In the genomic region with DNA sequence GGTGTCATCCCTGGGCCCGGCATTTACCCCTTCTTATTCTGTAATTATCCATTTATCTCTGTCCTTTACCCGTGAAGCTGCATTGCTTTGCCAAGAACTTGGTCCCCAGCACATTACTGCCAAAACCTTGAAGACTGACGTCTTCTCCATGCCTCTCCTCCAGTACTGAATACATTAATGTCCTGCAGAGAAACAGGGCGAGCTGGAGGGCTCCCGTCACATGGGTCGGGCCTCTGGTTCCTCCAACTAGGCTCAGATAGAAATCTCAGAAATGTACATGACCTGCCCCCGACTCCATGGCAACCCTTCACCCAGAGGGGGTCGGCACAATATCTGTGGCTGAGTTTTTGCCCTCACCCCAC, we compare ENCODE assay signal across 9 cellular contexts. TPM values are rescaled to one million over a fixed set of nuclear protein-coding genes. Genes with fewer than 3 reads are reported as not detected.
A peak's percentile ranks its signal among the peaks of the same experiment; 100 is the strongest.
DNase-seq lines count a peak whose midpoint lies in the region; ATAC-seq, FAIRE-seq and TF ChIP-seq lines count a peak whose summit lies in the region.
"Had no signal": no experiment of that assay in that cellular context is flagged by ENCODE, and none has a peak within 500 bp of the region (broad histone marks: within the 10 kb centered on the region; RNA-seq: fewer than 3 reads in every experiment).

No MANE protein-coding gene starts in this region.

- no peak overlapping the region for H2BK5ac ChIP-seq in mesenchymal stem cell (ENCODE audit: low read depth, low read length, poor library complexity, severe bottlenecking)

- no peak overlapping the region for H4K8ac ChIP-seq in mesenchymal stem cell (ENCODE audit: low read length)

- H3K36me3 Mint-ChIP-seq in activated T-cell treated with anti-CD3 and anti-CD28 coated beads, Interleukin-2, amount 50 U/mL, for 4 hours (ENCODE audit: insufficient read depth): peaks cover 25% of the 10 kb centered on the region

- WGBS in mesenchymal stem cell: 26% methylated on average over 8 of the region's 8 CpGs

- no peaks in the 10 kb centered on the region for H3K79me1 ChIP-seq in mesenchymal stem cell (replicated peaks; ENCODE audit: low read length, poor library complexity, severe bottlenecking)

- intact Hi-C loops in upper lobe of right lung (cut with DNase I): no loop called here

- DNase-seq in activated T-cell treated with anti-CD3 and anti-CD28 coated beads, Interleukin-2, amount 50 U/mL, for 4 hours: no peak
- DNase-seq in activated T-cell treated with anti-CD3 and anti-CD28 coated beads, Interleukin-2, amount 50 U/mL, for 48 hours: no peak
- DNase-seq in bronchial epithelial cell (ENCODE audit: low read depth) (no peak), mesenchymal stem cell (no peak), upper lobe of right lung (no peak), UCSD-AML1 (lab: John Stamatoyannopoulos, UW; ENCODE audit: unreplicated experiment) (no peak)
- DNase-seq: KBM-7 had no signal

- H3K4ac ChIP-seq in mesenchymal stem cell (ENCODE audit: low read depth in 1 of 2, low read length in 2 of 2): no peak overlapping the region

- no peak overlapping the region for H4K91ac ChIP-seq in mesenchymal stem cell (ENCODE audit: low read length)

- no peaks in the 10 kb centered on the region for H3K9me3 Mint-ChIP-seq in activated T-cell treated with anti-CD3 and anti-CD28 coated beads, Interleukin-2, amount 50 U/mL, for 4 hours

- H2AFZ ChIP-seq in mesenchymal stem cell (ENCODE audit: low read depth, low read length): peak overlapping the region; percentile 72

- H3K27me3 Mint-ChIP-seq in activated T-cell treated with anti-CD3 and anti-CD28 coated beads, Interleukin-2, amount 50 U/mL, for 4 hours (ENCODE audit: low read depth): peaks cover 2% of the 10 kb centered on the region

- H2BK12ac ChIP-seq in mesenchymal stem cell (ENCODE audit: low read length in 2 of 2): no peak overlapping the region

- peak overlapping the region; percentile 78 for H3K9ac ChIP-seq in mesenchymal stem cell (ENCODE audit: low read length)

- H2AK5ac ChIP-seq in mesenchymal stem cell (ENCODE audit: low read length, severe bottlenecking): no peak overlapping the region

- no peak overlapping the region for H2BK15ac ChIP-seq in mesenchymal stem cell (ENCODE audit: low read depth, poor library complexity, severe bottlenecking)

- no peak overlapping the region for H2BK120ac ChIP-seq in mesenchymal stem cell (ENCODE audit: low read depth, low read length)

- H3K4me3 Mint-ChIP-seq in activated T-cell treated with anti-CD3 and anti-CD28 coated beads, Interleukin-2, amount 50 U/mL, for 4 hours: peak overlapping the region; percentile 64

- H3K27ac ChIP-seq in mesenchymal stem cell (ENCODE audit: low read length, poor library complexity, severe bottlenecking) (no peak overlapping the region), upper lobe of right lung (no peak overlapping the region)

- no peak overlapping the region for H3K14ac ChIP-seq in mesenchymal stem cell (ENCODE audit: low read length in 2 of 2)

- H3K9me3 ChIP-seq in mesenchymal stem cell (ENCODE audit: control insufficient read depth, low read length) (no peaks in the 10 kb centered on the region), upper lobe of right lung (no peaks in the 10 kb centered on the region)

- no peak overlapping the region for H3K18ac ChIP-seq in mesenchymal stem cell (ENCODE audit: low read depth in 1 of 2, low read length in 2 of 2)

- H3K4me3 ChIP-seq in bronchial epithelial cell (ENCODE audit: low read depth, low read length) (peak overlapping the region; percentile 50), mesenchymal stem cell (ENCODE audit: insufficient read depth in 1 of 2, low read depth in 1 of 2, low read length in 2 of 2) (peak overlapping the region; percentile 61 to 88), upper lobe of right lung (peak overlapping the region; percentile 56)

- TF ChIP-seq CTCF in bronchial epithelial cell (IDR thresholded peaks at IDR 0.05; ENCODE audit: insufficient read depth, low read length, severe bottlenecking): no peak
- TF ChIP-seq CTCF in upper lobe of right lung (IDR thresholded peaks at IDR 0.05): no peak

- peak overlapping the region; percentile 98 for H3K4me2 ChIP-seq in mesenchymal stem cell (ENCODE audit: low read length, poor library complexity, severe bottlenecking)

- H3K27me3 ChIP-seq in bronchial epithelial cell (ENCODE audit: control insufficient read depth, insufficient read depth, low read length) (no peaks in the 10 kb centered on the region), mesenchymal stem cell (ENCODE audit: control insufficient read depth in 1 of 2, insufficient read depth in 1 of 2, low read length in 2 of 2) (peaks cover 0 to 3% of the 10 kb centered on the region in 2 experiments), upper lobe of right lung (no peaks in the 10 kb centered on the region)

- H3K4me1 Mint-ChIP-seq in activated T-cell treated with anti-CD3 and anti-CD28 coated beads, Interleukin-2, amount 50 U/mL, for 4 hours (ENCODE audit: low read depth): peaks cover 30% of the 10 kb centered on the region

- H3K36me3 ChIP-seq in bronchial epithelial cell (ENCODE audit: control insufficient read depth, insufficient read depth, low read length): peaks cover 11% of the 10 kb centered on the region
- H3K36me3 ChIP-seq in mesenchymal stem cell (ENCODE audit: control insufficient read depth in 1 of 2, insufficient read depth in 2 of 2, low read depth in 1 of 2, low read length in 2 of 2): peaks cover 11 to 37% of the 10 kb centered on the region in 2 experiments
- peaks cover 32% of the 10 kb centered on the region for H3K36me3 ChIP-seq in upper lobe of right lung

- FAIRE-seq in bronchial epithelial cell (lab: Jason Lieb, UNC): no peak

- no peak overlapping the region for H3K23ac ChIP-seq in mesenchymal stem cell (ENCODE audit: low read length in 2 of 2)

- H3K4me1 ChIP-seq in mesenchymal stem cell (ENCODE audit: control insufficient read depth, insufficient read depth, low read depth, low read length): peaks cover 12% of the 10 kb centered on the region
- H3K4me1 ChIP-seq in upper lobe of right lung: peaks cover 15% of the 10 kb centered on the region

- ATAC-seq in activated T-cell treated with anti-CD3 and anti-CD28 coated beads, Interleukin-2, amount 50 U/mL, for 4 hours: peak in 1 of 2 donors; percentile 8
- ATAC-seq in upper lobe of right lung (peak; percentile 1), HG03135 (IDR thresholded peaks at IDR 0.05; ENCODE audit: unreplicated experiment) (no peak), GM21515 (IDR thresholded peaks at IDR 0.05; ENCODE audit: unreplicated experiment) (no peak)

RNA-seq across cellular contexts. Expression of a gene that starts 0.4 kb away (rescaled TPM):
- total RNA-seq in activated T-cell treated with anti-CD3 and anti-CD28 coated beads, Interleukin-2, amount 50 U/mL, for 4 hours: under 1 TPM; 0.21 to 0.65 (median 0.33) TPM
- total RNA-seq in bronchial epithelial cell (not detected in 2 replicates), upper lobe of right lung (0.55 TPM)
- 0.39 TPM for polyA plus RNA-seq in mesenchymal stem cell (2013, experiment 1 of 2)
- polyA plus RNA-seq in mesenchymal stem cell (2013, experiment 2 of 2): 0.42 TPM

RNA-seq across cellular contexts. Expression of a gene that starts 11.7 kb away (rescaled TPM):
- 10 to 100 TPM; 40.4 to 47.0 (median 45.3) TPM for total RNA-seq in activated T-cell treated with anti-CD3 and anti-CD28 coated beads, Interleukin-2, amount 50 U/mL, for 4 hours
- total RNA-seq in bronchial epithelial cell (11.3 and 24.5 TPM in 2 replicates), upper lobe of right lung (36.4 TPM)
- polyA plus RNA-seq in mesenchymal stem cell (2013, experiment 1 of 2): 32.0 TPM
- 31.3 TPM for polyA plus RNA-seq in mesenchymal stem cell (2013, experiment 2 of 2)

RNA-seq across cellular contexts. Expression of a gene that starts 12.0 kb away (rescaled TPM):
- total RNA-seq in activated T-cell treated with anti-CD3 and anti-CD28 coated beads, Interleukin-2, amount 50 U/mL, for 4 hours: 1 to 10 TPM; 8.7 to 9.7 (median 8.9) TPM
- total RNA-seq in bronchial epithelial cell (5.9 and 10.0 TPM in 2 replicates), upper lobe of right lung (26.5 TPM)
- 8.0 TPM for polyA plus RNA-seq in mesenchymal stem cell (2013, experiment 1 of 2)
- polyA plus RNA-seq in mesenchymal stem cell (2013, experiment 2 of 2): 8.2 TPM
